In genomic region chr4:23368081-23368697, GRCh38 we compare ENCODE assay signal across 12 cellular contexts.
A peak's percentile ranks its signal among the peaks of the same experiment; 100 is the strongest.
DNase-seq lines count a peak whose midpoint lies in the region; ATAC-seq and TF ChIP-seq lines count a peak whose summit lies in the region.
"Had no signal": no experiment of that assay in that cellular context is flagged by ENCODE, and none has a peak within 500 bp of the region (broad histone marks: within the 10 kb centered on the region; RNA-seq: fewer than 3 reads in every experiment).

No MANE protein-coding gene starts in this region.

- H3K4me3 ChIP-seq in breast epithelium (no peak overlapping the region), upper lobe of right lung (no peak overlapping the region)
- H3K4me3 ChIP-seq: esophagus squamous epithelium had no signal

- no peak overlapping the region for H3K27ac ChIP-seq in breast epithelium
- H3K27ac ChIP-seq in upper lobe of right lung = no peak overlapping the region
- H3K27ac ChIP-seq: esophagus squamous epithelium had no signal

- in situ Hi-C loops in SK-MEL-5 (cut with HindIII; ENCODE audit: low pct_unique_long_range_greater_than_20kb, low sequenced_read_pairs) = no loop called here

- no peak overlapping the region for H3K27ac Mint-ChIP-seq in MCF 10A (ENCODE audit: low read depth, unreplicated experiment)

- intact Hi-C loops in MCF 10A (cut with micrococcal nuclease) (loop anchor here (1.0 kb wide), 1 partner anchor 1051 kb away; no protein-coding TSS in a partner anchor), breast epithelium (cut with DNase I; ENCODE audit: low total_unique reads) (no loop called here), upper lobe of right lung (cut with DNase I) (no loop called here)

- H3K27me3 ChIP-seq in breast epithelium = no peaks in the 10 kb centered on the region
- no peaks in the 10 kb centered on the region for H3K27me3 ChIP-seq in upper lobe of right lung
- H3K27me3 ChIP-seq: esophagus squamous epithelium had no signal

- peak; percentile 87 for ATAC-seq in upper lobe of right lung

- TF ChIP-seq CTCF in MCF 10A (IDR thresholded peaks at IDR 0.05; ENCODE audit: unreplicated experiment) (peak; percentile 33), breast epithelium (IDR thresholded peaks at IDR 0.05) (no peak), upper lobe of right lung (IDR thresholded peaks at IDR 0.05) (peak; percentile 14)

- peaks cover under 1% of the 10 kb centered on the region for H3K4me1 Mint-ChIP-seq in MCF 10A (ENCODE audit: insufficient read depth, unreplicated experiment)

- H3K36me3 ChIP-seq in breast epithelium (no peaks in the 10 kb centered on the region), upper lobe of right lung (no peaks in the 10 kb centered on the region)
- H3K36me3 ChIP-seq: esophagus squamous epithelium had no signal

- H3K27me3 Mint-ChIP-seq in MCF 10A (ENCODE audit: insufficient read depth, unreplicated experiment) = no peaks in the 10 kb centered on the region

- POLR2A ChIA-PET in MCF 10A (lab: Yijun Ruan, JAX) = interaction anchor here (0.8 kb wide), 1 partner anchor 9 kb away, joined by 4 read pairs; no protein-coding TSS in a partner anchor

- no peak overlapping the region for H3K4me3 Mint-ChIP-seq in MCF 10A (ENCODE audit: unreplicated experiment)

- H3K9me3 ChIP-seq in breast epithelium (no peaks in the 10 kb centered on the region), upper lobe of right lung (no peaks in the 10 kb centered on the region)
- H3K9me3 ChIP-seq: esophagus squamous epithelium had no signal

- CTCF ChIA-PET in MCF 10A (lab: Yijun Ruan, JAX) = interaction anchor here (0.7 to 1.1 kb wide), 5 partner anchors 48 to 428 kb away, joined by 3 to 4 read pairs (median 3); no protein-coding TSS in a partner anchor

- no peak for TF ChIP-seq POLR2A in breast epithelium (IDR thresholded peaks at IDR 0.05)

- DNase-seq in MCF 10A (ENCODE audit: unreplicated experiment) (peak; percentile 65), breast epithelium (ENCODE audit: low spot score in 2 of 2) (no peak), SK-MEL-5 (ENCODE audit: low read depth, low spot score) (peak; percentile 82), iPS-NIHi11 (ENCODE audit: low spot score) (peak; percentile 63), upper lobe of right lung (no peak), foreskin melanocyte (no peak), NCI-H2081 treated with DMSO at 0.1 percent for 48 hours (lab: John Stamatoyannopoulos, UW) (no peak), germinal center (ENCODE audit: low spot score) (no peak)
- DNase-seq: activated gamma-delta T cell treated with Interleukin-2 at 50 U/mL for 16 hours, esophagus squamous epithelium, occipital lobe, T-helper 1 cell had no signal

- no peaks in the 10 kb centered on the region for H3K36me3 Mint-ChIP-seq in MCF 10A (ENCODE audit: insufficient read depth, unreplicated experiment)

- no TSS peak for BruUV-seq in MCF 10A (replicated peaks; lab: Mats Ljungman, UMichigan)

- H3K9me3 Mint-ChIP-seq in MCF 10A (ENCODE audit: unreplicated experiment) = no peaks in the 10 kb centered on the region

- no peaks in the 10 kb centered on the region for H3K4me1 ChIP-seq in breast epithelium
- H3K4me1 ChIP-seq in upper lobe of right lung = no peaks in the 10 kb centered on the region

Comparison
In these comparisons a context has a peak if more than half of its experiments do, and no peak if none do; other contexts are left out.
1. DNase-seq: peak in MCF 10A (single experiment), SK-MEL-5 (single experiment) and iPS-NIHi11 (single experiment); none in breast epithelium (0 of 2), upper lobe of right lung (single experiment), foreskin melanocyte (single experiment), NCI-H2081 treated with DMSO at 0.1 percent for 48 hours (single experiment) and germinal center (single experiment).
2. CTCF ChIP-seq: peak in MCF 10A (single experiment) and upper lobe of right lung (single experiment); none in breast epithelium (0 of 3).